ENCODE assay signal across 23 cellular contexts in the genomic region with DNA sequence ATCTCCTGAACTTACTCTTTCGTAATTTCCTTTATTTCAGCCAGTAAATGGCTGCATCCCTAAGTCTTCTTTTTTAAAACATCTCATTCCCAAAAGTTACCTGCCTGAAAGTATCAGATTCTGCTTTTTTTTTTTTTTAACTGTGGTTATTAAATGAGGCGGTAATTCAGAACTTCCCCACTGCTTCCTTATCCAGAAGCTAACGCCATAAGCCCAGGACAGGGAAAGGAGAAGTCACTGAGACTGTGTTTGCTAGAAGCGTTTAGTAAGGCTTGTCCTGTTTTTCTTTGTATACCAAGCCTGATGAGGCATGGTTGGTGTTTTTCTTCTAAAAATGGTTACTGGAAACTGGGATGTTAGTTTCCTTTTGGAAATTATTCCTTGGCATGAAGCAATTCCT.
A peak's percentile ranks its signal among the peaks of the same experiment; 100 is the strongest.
DNase-seq lines count a peak whose midpoint lies in the region; ATAC-seq and TF ChIP-seq lines count a peak whose summit lies in the region.
"Had no signal": no experiment of that assay in that cellular context is flagged by ENCODE, and none has a peak within 500 bp of the region (broad histone marks: within the 10 kb centered on the region; RNA-seq: fewer than 3 reads in every experiment).

No MANE protein-coding gene starts in this region.

- no peak for ATAC-seq in GM18873 (IDR thresholded peaks at IDR 0.05; ENCODE audit: low FRiP score, unreplicated experiment)
- ATAC-seq: PC-3, right cardiac atrium had no signal

- 91 to 96% methylated on average over 4 of the region's 4 CpGs for WGBS in testis, 2 donors

- H3K9me3 Mint-ChIP-seq in activated CD4-positive, alpha-beta T cell treated with anti-CD3 and anti-CD28 coated beads, Interleukin-2, amount 10 ng/mL, durations not matched to agents 24 days and 14 days, result peaks cover 2% of the 10 kb centered on the region
- no peaks in the 10 kb centered on the region for H3K9me3 Mint-ChIP-seq in activated naive CD8-positive, alpha-beta T cell (ENCODE audit: low read depth)

- H3K27ac ChIP-seq in neutrophil (peak overlapping the region; percentile 53), testis (no peak overlapping the region)
- H3K27ac ChIP-seq: esophagus muscularis mucosa, GM23248, HL-60, ovary, uterus, VCaP had no signal

- peaks cover 70% of the 10 kb centered on the region for H3K36me3 Mint-ChIP-seq in activated CD4-positive, alpha-beta T cell treated with anti-CD3 and anti-CD28 coated beads, Interleukin-2, amount 10 ng/mL, durations not matched to agents 24 days and 14 days (ENCODE audit: low read depth)
- peaks cover 38% of the 10 kb centered on the region for H3K36me3 Mint-ChIP-seq in activated naive CD8-positive, alpha-beta T cell

- H3K36me3 ChIP-seq in neutrophil, result peaks cover 82% of the 10 kb centered on the region
- no peaks in the 10 kb centered on the region for H3K36me3 ChIP-seq in testis (ENCODE audit: low read depth, missing control alignments)
- H3K36me3 ChIP-seq: ovary, uterus had no signal

- peak overlapping the region; percentile 72 for H3K27ac Mint-ChIP-seq in activated CD4-positive, alpha-beta T cell treated with anti-CD3 and anti-CD28 coated beads, Interleukin-2, amount 10 ng/mL, durations not matched to agents 24 days and 14 days
- H3K27ac Mint-ChIP-seq in activated naive CD8-positive, alpha-beta T cell, result peak overlapping the region; percentile 97

- no peak for DNase-seq in activated CD4-positive, alpha-beta T cell treated with anti-CD3 and anti-CD28 coated beads, Interleukin-2, amount 10 ng/mL, durations not matched to agents 24 days and 14 days
- no peak for DNase-seq in activated CD4-positive, alpha-beta T cell treated with anti-CD3 and anti-CD28 coated beads for 48 hours
- DNase-seq in MV-4-11 (lab: John Stamatoyannopoulos, UW) (peak; percentile 68), testis (no peak), GF-D8 (lab: John Stamatoyannopoulos, UW) (no peak)
- DNase-seq: amygdala; C1 segment of cervical spinal cord; GDM1; GM23248; kidney glomerular epithelial cell; NCI-H146; ovary; PC-3; right cardiac atrium; SHP77; stimulated activated CD4-positive, alpha-beta T cell treated with anti-CD3 and anti-CD28 coated beads, Interleukin-12 subunit alpha, Interleukin-12 subunit beta, amount 100 ng/mL, for 4 hours; uterus had no signal

- H3K4me1 ChIP-seq in neutrophil (ENCODE audit: control insufficient read depth in 1 of 2, insufficient read depth in 1 of 2, low read depth in 1 of 2, low read length in 1 of 2) (peaks cover 49 to 63% of the 10 kb centered on the region in 2 experiments), testis (no peaks in the 10 kb centered on the region)
- H3K4me1 ChIP-seq: uterus had no signal

- H3K4me3 ChIP-seq in neutrophil (ENCODE audit: low read depth in 1 of 2, low read length in 1 of 2) (no peak overlapping the region), testis (no peak overlapping the region)
- H3K4me3 ChIP-seq: esophagus muscularis mucosa, GM23248, ovary, uterus had no signal

- peaks cover 74% of the 10 kb centered on the region for H3K4me1 Mint-ChIP-seq in activated CD4-positive, alpha-beta T cell treated with anti-CD3 and anti-CD28 coated beads, Interleukin-2, amount 10 ng/mL, durations not matched to agents 24 days and 14 days
- peaks cover 99% of the 10 kb centered on the region for H3K4me1 Mint-ChIP-seq in activated naive CD8-positive, alpha-beta T cell (ENCODE audit: low read depth)

- H3K27me3 ChIP-seq in neutrophil (no peaks in the 10 kb centered on the region), testis (no peaks in the 10 kb centered on the region)
- H3K27me3 ChIP-seq: esophagus muscularis mucosa, ovary, uterus had no signal

- no peak for TF ChIP-seq POLR2A in testis (IDR thresholded peaks at IDR 0.05)

- intact Hi-C loops in activated CD4-positive, alpha-beta T cell treated with anti-CD3 and anti-CD28 coated beads, Interleukin-2, amount 10 ng/mL, durations not matched to agents 24 days and 14 days (cut with micrococcal nuclease), result no loop called here
- intact Hi-C loops in testis (cut with DNase I; ENCODE audit: low total_unique reads), result no loop called here

- TF ChIP-seq CTCF in neutrophil (IDR thresholded peaks at IDR 0.05) (no peak), testis (IDR thresholded peaks at IDR 0.05) (no peak)

- H3K27me3 Mint-ChIP-seq in activated CD4-positive, alpha-beta T cell treated with anti-CD3 and anti-CD28 coated beads, Interleukin-2, amount 10 ng/mL, durations not matched to agents 24 days and 14 days, result no peaks in the 10 kb centered on the region
- no peaks in the 10 kb centered on the region for H3K27me3 Mint-ChIP-seq in activated naive CD8-positive, alpha-beta T cell

- H3K4me3 Mint-ChIP-seq in activated CD4-positive, alpha-beta T cell treated with anti-CD3 and anti-CD28 coated beads, Interleukin-2, amount 10 ng/mL, durations not matched to agents 24 days and 14 days, result no peak overlapping the region
- H3K4me3 Mint-ChIP-seq in activated naive CD8-positive, alpha-beta T cell, result no peak overlapping the region

- H3K9me3 ChIP-seq in neutrophil, result no peaks in the 10 kb centered on the region
- no peaks in the 10 kb centered on the region for H3K9me3 ChIP-seq in testis
- H3K9me3 ChIP-seq: esophagus muscularis mucosa, ovary, uterus had no signal
